In genomic region chr5:141441571-141442170, GRCh38 we compare ENCODE assay signal across 1 cellular context.
TF ChIP-seq lines count a peak whose summit lies in the region.

No MANE protein-coding gene starts in this region.

TF ChIP-seq in K562, 482 proteins besides CTCF, POLR2A, EP300 and RAD21:
- no peak for TF ChIP-seq CHAMP1 (IDR thresholded peaks at IDR 0.05)
- no peak for TF ChIP-seq ZKSCAN3 (CRISPR knock-in tag; IDR thresholded peaks at IDR 0.05)
- 0 out of 2 replicates have a peak, but pooled peaks have one; percentile 19 for TF ChIP-seq L3MBTL2 (IDR thresholded peaks at IDR 0.05)
- no peak for TF ChIP-seq ARID3B (CRISPR knock-in tag; IDR thresholded peaks at IDR 0.05; ENCODE audit: borderline replicate concordance)
